In the genomic region with DNA sequence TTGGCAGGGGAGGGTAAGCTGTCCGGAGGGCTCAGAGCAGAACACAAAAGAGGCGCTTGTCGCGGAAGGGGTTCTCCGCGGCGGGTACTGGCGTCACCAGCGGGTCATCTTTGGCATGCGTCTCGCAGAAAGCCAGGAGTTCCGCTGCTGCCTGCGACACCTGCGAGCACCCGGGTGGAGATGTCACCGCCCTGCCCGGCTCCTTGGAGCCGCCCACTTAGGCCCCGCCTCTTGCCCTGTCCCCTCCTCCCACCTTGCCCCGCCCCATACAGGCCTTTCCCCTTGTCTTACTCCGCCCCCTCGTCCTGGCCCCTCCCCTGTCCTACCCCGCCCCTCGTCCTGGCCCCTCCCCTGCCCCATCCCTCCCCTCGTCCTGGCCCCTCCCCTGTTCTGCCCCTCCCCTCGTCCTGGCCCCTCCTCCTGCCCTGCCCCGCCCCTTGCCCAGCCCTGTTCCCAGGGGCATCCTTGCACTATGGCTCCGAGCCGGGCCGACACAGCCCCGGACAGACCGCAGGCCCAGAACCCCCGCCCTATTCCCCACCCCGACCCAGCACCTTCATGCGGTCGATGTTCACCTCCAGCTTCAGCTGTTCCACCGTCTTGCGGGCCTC, we compare ENCODE assay signal across 8 cellular contexts. TPM values are rescaled to one million over a fixed set of nuclear protein-coding genes. Genes with fewer than 3 reads are reported as not detected.
DNase-seq lines count a peak whose midpoint lies in the region; ATAC-seq and TF ChIP-seq lines count a peak whose summit lies in the region.

No MANE protein-coding gene starts in this region.

- H3K36me3 ChIP-seq in lung (ENCODE audit: control insufficient read depth in 2 of 2, insufficient read depth in 2 of 2, low read length in 2 of 2) = no peaks in the 10 kb centered on the region

- DNase-seq in DMS79 (lab: John Stamatoyannopoulos, UW) (peak; percentile 69), NCI-H345 treated with DMSO at 0.1 percent for 48 hours (lab: John Stamatoyannopoulos, UW; ENCODE audit: unreplicated experiment) (peak; percentile 30), ecto neural progenitor cell (ENCODE audit: low spot score) (peak; percentile 96), lung (ENCODE audit: low spot score) (peak; percentile 90)
- peak; percentile 99 for DNase-seq in activated CD4-positive, alpha-beta memory T cell treated with anti-CD3 and anti-CD28 coated beads for 36 hours
- peak; percentile 93 to 99 (median 95) for DNase-seq in stimulated activated CD4-positive, alpha-beta T cell treated with anti-CD3 and anti-CD28 coated beads, TNF-alpha, amount 100 ng/mL, for 48 hours (ENCODE audit: low read depth in 3 of 3)

- no peak for TF ChIP-seq CTCF in lung (IDR thresholded peaks at IDR 0.05; ENCODE audit: control extremely low read depth, extremely low read depth)

- H3K9me3 ChIP-seq in lung (ENCODE audit: control insufficient read depth in 2 of 2, insufficient read depth in 1 of 2, low read length in 1 of 2) = no peaks in the 10 kb centered on the region

- H3K27me3 ChIP-seq in lung (ENCODE audit: control insufficient read depth, insufficient read depth) = no peaks in the 10 kb centered on the region

- H3K27ac Mint-ChIP-seq in activated CD4-positive, alpha-beta memory T cell treated with anti-CD3 and anti-CD28 coated beads for 36 hours = peak overlapping the region; percentile 40

- CTCF ChIA-PET in activated CD4-positive, alpha-beta memory T cell treated with anti-CD3 and anti-CD28 coated beads for 36 hours (lab: Charles Lee) = interaction anchor here (0.9 to 3.0 kb wide), 7 partner anchors 12 to 120 kb away, joined by 3 to 14 read pairs (median 4); a partner anchor contains a TSS

- peak overlapping the region; percentile 76 for H3K4me3 Mint-ChIP-seq in activated CD4-positive, alpha-beta memory T cell treated with anti-CD3 and anti-CD28 coated beads for 36 hours

- peaks cover 0 to 10% of the 10 kb centered on the region in 2 donors for H3K4me1 ChIP-seq in lung (ENCODE audit: control insufficient read depth in 2 of 2, insufficient read depth in 2 of 2, low read length in 2 of 2)

- peaks cover 20% of the 10 kb centered on the region for H3K4me1 Mint-ChIP-seq in activated CD4-positive, alpha-beta memory T cell treated with anti-CD3 and anti-CD28 coated beads for 36 hours (ENCODE audit: low read depth)

- intact Hi-C loops in activated CD4-positive, alpha-beta memory T cell treated with anti-CD3 and anti-CD28 coated beads for 36 hours (cut with micrococcal nuclease) = loop anchor here (1.0 kb wide), 4 partner anchors 9 to 33 kb away; a partner anchor contains a TSS

- no peaks in the 10 kb centered on the region for H3K27me3 Mint-ChIP-seq in activated CD4-positive, alpha-beta memory T cell treated with anti-CD3 and anti-CD28 coated beads for 36 hours

- POLR2A ChIA-PET in activated CD4-positive, alpha-beta memory T cell treated with anti-CD3 and anti-CD28 coated beads for 36 hours (lab: Charles Lee) = interaction anchor here (1.2 kb wide), 1 partner anchor 33 kb away, joined by 6 read pairs; a partner anchor contains a TSS

- H3K9me3 Mint-ChIP-seq in activated CD4-positive, alpha-beta memory T cell treated with anti-CD3 and anti-CD28 coated beads for 36 hours = no peaks in the 10 kb centered on the region

- no peak overlapping the region for H3K4me3 ChIP-seq in lung

- peak; percentile 64 for ATAC-seq in HG02763 (IDR thresholded peaks at IDR 0.05; ENCODE audit: unreplicated experiment)
- ATAC-seq in lung (ENCODE audit: insufficient read depth, low FRiP score) = peak; percentile 83
- ATAC-seq in GM18861 (IDR thresholded peaks at IDR 0.05; ENCODE audit: unreplicated experiment) = no peak

- 4 to 11% methylated on average over 33 to 38 of the region's 38 CpGs for WGBS in lung, 2 donors

- H3K27ac ChIP-seq in lung (ENCODE audit: low read depth in 1 of 2, low read length in 1 of 2) = no peak overlapping the region

- no peaks in the 10 kb centered on the region for H3K36me3 Mint-ChIP-seq in activated CD4-positive, alpha-beta memory T cell treated with anti-CD3 and anti-CD28 coated beads for 36 hours

RNA-seq across cellular contexts. Expression of a gene that starts 1.9 kb away (rescaled TPM):
- 1 to 10 TPM; 9.5 TPM for total RNA-seq in activated CD4-positive, alpha-beta memory T cell treated with anti-CD3 and anti-CD28 coated beads for 36 hours
- not detected for total RNA-seq in lung
- polyA plus RNA-seq in lung = not detected

RNA-seq across cellular contexts. Expression of a gene that starts 9.3 kb away (rescaled TPM):
- total RNA-seq in activated CD4-positive, alpha-beta memory T cell treated with anti-CD3 and anti-CD28 coated beads for 36 hours = 10 to 100 TPM; 22.6 to 24.6 TPM
- total RNA-seq in lung = 10 to 100 TPM in 1 of 2 donors, 1 to 10 TPM in 1; 7.8 to 13.2 TPM
- 10 to 100 TPM in 1 of 2 donors, 1 to 10 TPM in 1; 9.6 to 37.0 TPM for polyA plus RNA-seq in lung

RNA-seq across cellular contexts. Expression of a gene that starts 26.8 kb away (rescaled TPM):
- 1 to 10 TPM; 2.8 to 3.0 TPM for total RNA-seq in activated CD4-positive, alpha-beta memory T cell treated with anti-CD3 and anti-CD28 coated beads for 36 hours
- 10 to 100 TPM in 1 of 2 donors, 1 to 10 TPM in 1; 7.8 to 14.0 TPM for total RNA-seq in lung
- polyA plus RNA-seq in lung = 1 to 10 TPM; 2.8 to 3.9 TPM

RNA-seq across cellular contexts. Expression of a gene that starts 33.0 kb away (rescaled TPM):
- 100 to 1,000 TPM; 410 to 425 TPM for total RNA-seq in activated CD4-positive, alpha-beta memory T cell treated with anti-CD3 and anti-CD28 coated beads for 36 hours
- total RNA-seq in lung = 100 to 1,000 TPM; 126 to 180 TPM
- 100 to 1,000 TPM; 144 to 202 TPM for polyA plus RNA-seq in lung

Comparison
In these comparisons a context has a peak if more than half of its experiments do, and no peak if none do; other contexts are left out.
1. DNase-seq: peak in every context shown above with its lines; median percentile 99 in activated CD4-positive, alpha-beta memory T cell treated with anti-CD3 and anti-CD28 coated beads for 36 hours; 96 in ecto neural progenitor cell; 95 in stimulated activated CD4-positive, alpha-beta T cell treated with anti-CD3 and anti-CD28 coated beads, TNF-alpha, amount 100 ng/mL, for 48 hours; 90 in lung; 69 in DMS79; 30 in NCI-H345 treated with DMSO at 0.1 percent for 48 hours.
2. RNA of a gene that starts 1.9 kb away (total RNA-seq): 9.5 TPM in activated CD4-positive, alpha-beta memory T cell treated with anti-CD3 and anti-CD28 coated beads for 36 hours; not detected in lung; every median in the first group is over 10 times any median in the second.